In genomic region chr2:222242532-222242931, GRCh38 we compare ENCODE assay signal across 20 cellular contexts. TPM values are rescaled to one million over a fixed set of nuclear protein-coding genes. Genes with fewer than 3 reads are reported as not detected.
DNase-seq lines count a peak whose midpoint lies in the region; ATAC-seq and TF ChIP-seq lines count a peak whose summit lies in the region.
"Had no signal": no experiment of that assay in that cellular context is flagged by ENCODE, and none has a peak within 500 bp of the region (broad histone marks: within the 10 kb centered on the region; RNA-seq: fewer than 3 reads in every experiment).

No MANE protein-coding gene starts in this region.

- no peaks in the 10 kb centered on the region for H3K36me3 Mint-ChIP-seq in activated CD8-positive, alpha-beta T cell treated with anti-CD3 and anti-CD28 coated beads for 36 hours (ENCODE audit: low read depth)
- no peaks in the 10 kb centered on the region for H3K36me3 Mint-ChIP-seq in activated CD8-positive, alpha-beta T cell treated with anti-CD3 and anti-CD28 coated beads, Interleukin-2, amount 10 ng/mL, durations not matched to agents 7 days and 5 days (ENCODE audit: low read depth)
- H3K36me3 Mint-ChIP-seq in stimulated activated naive B cell treated with anti-CD40 and anti-IgM and Interleukin-4, amounts not matched to agents 10 μg/mL and 1 μg/mL and 100 μg/mL, for 72 hours = no peaks in the 10 kb centered on the region

- POLR2A ChIA-PET in activated CD8-positive, alpha-beta T cell treated with anti-CD3 and anti-CD28 coated beads for 36 hours (lab: Charles Lee) = no interaction called here
- POLR2A ChIA-PET in activated CD8-positive, alpha-beta T cell treated with anti-CD3 and anti-CD28 coated beads, Interleukin-2, amount 10 ng/mL, durations not matched to agents 7 days and 5 days (lab: Charles Lee) = no interaction called here

- peaks cover 30% of the 10 kb centered on the region for H3K27me3 Mint-ChIP-seq in activated CD8-positive, alpha-beta T cell treated with anti-CD3 and anti-CD28 coated beads for 36 hours
- H3K27me3 Mint-ChIP-seq in activated CD8-positive, alpha-beta T cell treated with anti-CD3 and anti-CD28 coated beads, Interleukin-2, amount 10 ng/mL, durations not matched to agents 7 days and 5 days (ENCODE audit: low read depth) = peaks cover 21% of the 10 kb centered on the region
- H3K27me3 Mint-ChIP-seq in stimulated activated naive B cell treated with anti-CD40 and anti-IgM and Interleukin-4, amounts not matched to agents 10 μg/mL and 1 μg/mL and 100 μg/mL, for 72 hours = peaks cover 42 to 43% of the 10 kb centered on the region in 2 donors

- H3K4me3 Mint-ChIP-seq in activated CD8-positive, alpha-beta T cell treated with anti-CD3 and anti-CD28 coated beads for 36 hours = no peak overlapping the region
- H3K4me3 Mint-ChIP-seq in activated CD8-positive, alpha-beta T cell treated with anti-CD3 and anti-CD28 coated beads, Interleukin-2, amount 10 ng/mL, durations not matched to agents 7 days and 5 days = no peak overlapping the region
- H3K4me3 Mint-ChIP-seq in stimulated activated naive B cell treated with anti-CD40 and anti-IgM and Interleukin-4, amounts not matched to agents 10 μg/mL and 1 μg/mL and 100 μg/mL, for 72 hours = no peak overlapping the region
- H3K4me3 Mint-ChIP-seq: H9, neural crest cell had no signal

- no peaks in the 10 kb centered on the region for H3K4me1 Mint-ChIP-seq in activated CD8-positive, alpha-beta T cell treated with anti-CD3 and anti-CD28 coated beads for 36 hours (ENCODE audit: low read depth)
- H3K4me1 Mint-ChIP-seq in activated CD8-positive, alpha-beta T cell treated with anti-CD3 and anti-CD28 coated beads, Interleukin-2, amount 10 ng/mL, durations not matched to agents 7 days and 5 days (ENCODE audit: low read depth) = no peaks in the 10 kb centered on the region
- H3K4me1 Mint-ChIP-seq in stimulated activated naive B cell treated with anti-CD40 and anti-IgM and Interleukin-4, amounts not matched to agents 10 μg/mL and 1 μg/mL and 100 μg/mL, for 72 hours = no peaks in the 10 kb centered on the region

- DNase-seq in activated CD8-positive, alpha-beta T cell treated with anti-CD3 and anti-CD28 coated beads for 36 hours = no peak
- DNase-seq in activated CD8-positive, alpha-beta T cell treated with anti-CD3 and anti-CD28 coated beads, Interleukin-2, amount 10 ng/mL, durations not matched to agents 7 days and 5 days = no peak
- no peak for DNase-seq in stimulated activated naive B cell treated with anti-CD40 and anti-IgM and Interleukin-4, amounts not matched to agents 10 μg/mL and 1 μg/mL and 100 μg/mL, for 72 hours
- DNase-seq in OCI-M1 (lab: John Stamatoyannopoulos, UW) (no peak), 8988T (no peak), RPMI8226 (no peak)
- DNase-seq: C1 segment of cervical spinal cord; dorsolateral prefrontal cortex; H9; midbrain; NCI-H345; stimulated activated naive CD4-positive, alpha-beta T cell; trophoblast cell had no signal

- ATAC-seq in activated CD8-positive, alpha-beta T cell treated with anti-CD3 and anti-CD28 coated beads for 36 hours = peak; percentile 24
- no peak for ATAC-seq in activated CD8-positive, alpha-beta T cell treated with anti-CD3 and anti-CD28 coated beads, Interleukin-2, amount 10 ng/mL, durations not matched to agents 7 days and 5 days
- ATAC-seq in GM21529 (IDR thresholded peaks at IDR 0.05; ENCODE audit: unreplicated experiment) (peak; percentile 59), HG03159 (IDR thresholded peaks at IDR 0.05; ENCODE audit: unreplicated experiment) (peak; percentile 82)
- ATAC-seq in stimulated activated naive B cell treated with anti-CD40 and anti-IgM and Interleukin-4, amounts not matched to agents 10 μg/mL and 1 μg/mL and 100 μg/mL, for 72 hours (replicated peaks) = peak; percentile 19 to 34
- ATAC-seq: Right ventricle myocardium inferior had no signal

- H3K9me3 Mint-ChIP-seq in activated CD8-positive, alpha-beta T cell treated with anti-CD3 and anti-CD28 coated beads for 36 hours = no peaks in the 10 kb centered on the region
- H3K9me3 Mint-ChIP-seq in activated CD8-positive, alpha-beta T cell treated with anti-CD3 and anti-CD28 coated beads, Interleukin-2, amount 10 ng/mL, durations not matched to agents 7 days and 5 days (ENCODE audit: insufficient read depth) = no peaks in the 10 kb centered on the region
- H3K9me3 Mint-ChIP-seq in stimulated activated naive B cell treated with anti-CD40 and anti-IgM and Interleukin-4, amounts not matched to agents 10 μg/mL and 1 μg/mL and 100 μg/mL, for 72 hours = peaks cover 0 to 1% of the 10 kb centered on the region in 2 donors
- H3K9me3 Mint-ChIP-seq: H9, neural crest cell had no signal

- no peak overlapping the region for H3K27ac Mint-ChIP-seq in activated CD8-positive, alpha-beta T cell treated with anti-CD3 and anti-CD28 coated beads for 36 hours
- no peak overlapping the region for H3K27ac Mint-ChIP-seq in activated CD8-positive, alpha-beta T cell treated with anti-CD3 and anti-CD28 coated beads, Interleukin-2, amount 10 ng/mL, durations not matched to agents 7 days and 5 days
- no peak overlapping the region for H3K27ac Mint-ChIP-seq in stimulated activated naive B cell treated with anti-CD40 and anti-IgM and Interleukin-4, amounts not matched to agents 10 μg/mL and 1 μg/mL and 100 μg/mL, for 72 hours
- H3K27ac Mint-ChIP-seq: H9 had no signal

- CTCF ChIA-PET in activated CD8-positive, alpha-beta T cell treated with anti-CD3 and anti-CD28 coated beads for 36 hours (lab: Charles Lee) = interaction anchor here (0.8 kb wide), 1 partner anchor 11 kb away, joined by 3 read pairs; no protein-coding TSS in a partner anchor
- CTCF ChIA-PET in activated CD8-positive, alpha-beta T cell treated with anti-CD3 and anti-CD28 coated beads, Interleukin-2, amount 10 ng/mL, durations not matched to agents 7 days and 5 days (lab: Charles Lee) = no interaction called here

- TF ChIP-seq CTCF in activated CD8-positive, alpha-beta T cell treated with anti-CD3 and anti-CD28 coated beads for 36 hours (IDR thresholded peaks at IDR 0.05) = no peak

- intact Hi-C loops in activated CD8-positive, alpha-beta T cell treated with anti-CD3 and anti-CD28 coated beads for 36 hours (cut with micrococcal nuclease) = no loop called here

RNA-seq across cellular contexts. Expression of gene PAX3, which starts 56.3 kb away (rescaled TPM):
- total RNA-seq in activated CD8-positive, alpha-beta T cell treated with anti-CD3 and anti-CD28 coated beads for 36 hours = not detected
- not detected for total RNA-seq in activated CD8-positive, alpha-beta T cell treated with anti-CD3 and anti-CD28 coated beads, Interleukin-2, amount 10 ng/mL, durations not matched to agents 7 days and 5 days
- total RNA-seq: esophagus muscularis mucosa; H9; renal cortical epithelial cell; Right ventricle myocardium inferior; T-helper 1 cell treated with Interleukin-12 subunit alpha and Interleukin-12 subunit beta and Interleukin-4 antibody, amounts not matched to agents 30 ng/mL and 1 ng/mL, for 36 hours had no signal
